In genomic region chr13:66618702-66619101, GRCh38 we compare ENCODE assay signal across 9 cellular contexts.
DNase-seq lines count a peak whose midpoint lies in the region; ATAC-seq and TF ChIP-seq lines count a peak whose summit lies in the region.
"Had no signal": no experiment of that assay in that cellular context is flagged by ENCODE, and none has a peak within 500 bp of the region (broad histone marks: within the 10 kb centered on the region; RNA-seq: fewer than 3 reads in every experiment).

No MANE protein-coding gene starts in this region.

- H3F3A ChIP-seq in SU-DHL-6 (ENCODE audit: insufficient read depth): no peaks in the 10 kb centered on the region

- no peak overlapping the region for H3K4me3 ChIP-seq in SU-DHL-6 (ENCODE audit: insufficient read depth, low read length, poor library complexity, severe bottlenecking)

- ATAC-seq in HG02938 (IDR thresholded peaks at IDR 0.05; ENCODE audit: unreplicated experiment): peak; percentile 71
- no peak for ATAC-seq in HG02763 (IDR thresholded peaks at IDR 0.05; ENCODE audit: unreplicated experiment)
- no peak for ATAC-seq in GM18498 (IDR thresholded peaks at IDR 0.05; ENCODE audit: unreplicated experiment)
- no peak for ATAC-seq in HG03521 (IDR thresholded peaks at IDR 0.05; ENCODE audit: unreplicated experiment)

- in situ Hi-C loops in Caki2 (cut with HindIII; ENCODE audit: low pct_unique_long_range_greater_than_20kb, low sequenced_read_pairs): no loop called here

- no peak overlapping the region for H3K9ac ChIP-seq in SU-DHL-6 (ENCODE audit: low read length)

- H4K20me1 ChIP-seq in SU-DHL-6 (ENCODE audit: low read depth, low read length): no peaks in the 10 kb centered on the region

- no peaks in the 10 kb centered on the region for H3K36me3 ChIP-seq in SU-DHL-6 (ENCODE audit: low read length)

- no peak overlapping the region for H3K27ac ChIP-seq in SU-DHL-6 (ENCODE audit: low read depth, low read length)
- H3K27ac ChIP-seq: HL-60 had no signal

- no peaks in the 10 kb centered on the region for H3K27me3 ChIP-seq in SU-DHL-6 (ENCODE audit: low read length)

- H3K4me2 ChIP-seq in SU-DHL-6 (ENCODE audit: low read depth, low read length, poor library complexity, severe bottlenecking): no peak overlapping the region

- H2AFZ ChIP-seq in SU-DHL-6 (ENCODE audit: low read depth, low read length, severe bottlenecking): no peak overlapping the region

- peak; percentile 20 for TF ChIP-seq CTCF in SU-DHL-6 (IDR thresholded peaks at IDR 0.05; ENCODE audit: insufficient read depth, low read length, poor library complexity, severe bottlenecking)

- peak; percentile 14 for DNase-seq in Caki2 (ENCODE audit: low read depth)
- DNase-seq in kidney glomerular epithelial cell (lab: John Stamatoyannopoulos, UW): peak; percentile 26
- DNase-seq in GOT3 (lab: John Stamatoyannopoulos, UW): no peak

- H3K9me3 ChIP-seq in SU-DHL-6 (ENCODE audit: insufficient read depth, low read length): no peaks in the 10 kb centered on the region

- H3K79me2 ChIP-seq in SU-DHL-6 (ENCODE audit: insufficient read depth, low read length): no peaks in the 10 kb centered on the region

- H3K9me2 ChIP-seq in SU-DHL-6 (replicated peaks; ENCODE audit: insufficient read depth, low read length): no peaks in the 10 kb centered on the region
